In genomic region chr1:228405979-228406265, GRCh38 we compare ENCODE assay signal across 8 cellular contexts. TPM values are rescaled to one million over a fixed set of nuclear protein-coding genes. Genes with fewer than 3 reads are reported as not detected.
DNase-seq lines count a peak whose midpoint lies in the region; ATAC-seq and TF ChIP-seq lines count a peak whose summit lies in the region.

No MANE protein-coding gene starts in this region.

- no peaks in the 10 kb centered on the region for H3K9me3 ChIP-seq in cardiac muscle cell (ENCODE audit: low read depth)
- no peaks in the 10 kb centered on the region for H3K9me3 ChIP-seq in body of pancreas
- no peaks in the 10 kb centered on the region for H3K9me3 ChIP-seq in lung (ENCODE audit: control insufficient read depth in 2 of 2, insufficient read depth in 1 of 2, low read length in 1 of 2)

- peak; percentile 15 for ATAC-seq in HG03457 (IDR thresholded peaks at IDR 0.05; ENCODE audit: unreplicated experiment)
- ATAC-seq in body of pancreas = peak; percentile 8
- ATAC-seq in lung (ENCODE audit: insufficient read depth, low FRiP score) = peak; percentile 3

- DNase-seq in cardiac muscle cell (ENCODE audit: low read depth in 1 of 2, low spot score in 1 of 2) (peak in 1 of 2 donors; percentile 28), cardiac septum (ENCODE audit: low spot score) (no peak), body of pancreas (no peak), lung (ENCODE audit: low spot score) (no peak), dermis blood vessel endothelial cell (no peak), mesenteric fat pad (ENCODE audit: low spot score) (no peak), NCI-H2029 (lab: John Stamatoyannopoulos, UW) (no peak)

- H3K4me3 ChIP-seq in cardiac muscle cell = peak overlapping the region; percentile 95
- H3K4me3 ChIP-seq in body of pancreas = peak overlapping the region; percentile 31 to 89
- peak overlapping the region; percentile 94 for H3K4me3 ChIP-seq in lung

- H3K27ac ChIP-seq in cardiac muscle cell = peak overlapping the region; percentile 75
- H3K27ac ChIP-seq in body of pancreas = peak overlapping the region; percentile 41 to 92 (median 66)
- H3K27ac ChIP-seq in lung (ENCODE audit: low read depth in 1 of 2, low read length in 1 of 2) = peak overlapping the region; percentile 89 to 93

- H3K36me3 ChIP-seq in cardiac muscle cell = peaks cover 3% of the 10 kb centered on the region
- no peaks in the 10 kb centered on the region for H3K36me3 ChIP-seq in body of pancreas (replicated peaks in 1 of 2; ENCODE audit: insufficient read depth in 1 of 2, low read depth in 2 of 2)
- H3K36me3 ChIP-seq in lung (ENCODE audit: control insufficient read depth in 2 of 2, insufficient read depth in 2 of 2, low read length in 2 of 2) = peaks cover 0 to 11% of the 10 kb centered on the region in 2 donors

- no peak for TF ChIP-seq POLR2A in body of pancreas (IDR thresholded peaks at IDR 0.05)

- WGBS in body of pancreas, 2 donors = 0% methylated on average over 4 to 22 of the region's 25 CpGs
- WGBS in lung, 2 donors = 0 to 1% methylated on average over 21 to 25 of the region's 25 CpGs

- intact Hi-C loops in cardiac septum (cut with DNase I) = loop anchor here (5.0 kb wide), 2 partner anchors 51 to 269 kb away; a partner anchor contains a TSS
- intact Hi-C loops in body of pancreas (cut with DNase I) = no loop called here

- no peaks in the 10 kb centered on the region for H3K27me3 ChIP-seq in cardiac muscle cell
- no peaks in the 10 kb centered on the region for H3K27me3 ChIP-seq in body of pancreas
- no peaks in the 10 kb centered on the region for H3K27me3 ChIP-seq in lung (ENCODE audit: control insufficient read depth, insufficient read depth)

- peaks cover 15% of the 10 kb centered on the region for H3K4me1 ChIP-seq in cardiac muscle cell (ENCODE audit: low read depth)
- H3K4me1 ChIP-seq in body of pancreas = peaks cover 37% of the 10 kb centered on the region
- H3K4me1 ChIP-seq in lung (ENCODE audit: control insufficient read depth in 2 of 2, insufficient read depth in 2 of 2, low read length in 2 of 2) = peaks cover 10 to 17% of the 10 kb centered on the region in 2 donors

- TF ChIP-seq CTCF in cardiac muscle cell (IDR thresholded peaks at IDR 0.05; ENCODE audit: low read depth, low read length) = no peak
- no peak for TF ChIP-seq CTCF in body of pancreas (IDR thresholded peaks at IDR 0.05)
- no peak for TF ChIP-seq CTCF in lung (IDR thresholded peaks at IDR 0.05; ENCODE audit: control extremely low read depth, extremely low read depth)

RNA-seq across cellular contexts. Expression of gene TRIM11, which starts 0.7 kb away (rescaled TPM):
- total RNA-seq in cardiac muscle cell (32.4 and 43.2 TPM in 2 replicates), cardiac septum (7.3 TPM), body of pancreas (10 to 100 TPM; 14.0 to 24.4 TPM), lung (10 to 100 TPM; 16.8 to 29.4 TPM), dermis blood vessel endothelial cell (19.4 and 20.1 TPM in 2 replicates), mesenteric fat pad (12.2 TPM)
- polyA plus RNA-seq in cardiac muscle cell (16.4 and 18.5 TPM in 2 replicates), lung (10 to 100 TPM; 13.8 to 16.4 TPM)

RNA-seq across cellular contexts. Expression of gene TRIM17, which starts 10.7 kb away (rescaled TPM):
- total RNA-seq in cardiac muscle cell (6.7 and 17.9 TPM in 2 replicates), cardiac septum (0.46 TPM), body of pancreas (1 to 10 TPM in 1 of 2 donors, not detected in 1; 1.0 TPM), lung (1 to 10 TPM; 2.2 to 3.3 TPM), dermis blood vessel endothelial cell (not detected in 2 replicates), mesenteric fat pad (not detected)
- polyA plus RNA-seq in cardiac muscle cell (11.8 and 15.0 TPM in 2 replicates), lung (1 to 10 TPM; 1.0 to 1.5 TPM)
